ENCODE assay signal across 8 cellular contexts in the genomic region with DNA sequence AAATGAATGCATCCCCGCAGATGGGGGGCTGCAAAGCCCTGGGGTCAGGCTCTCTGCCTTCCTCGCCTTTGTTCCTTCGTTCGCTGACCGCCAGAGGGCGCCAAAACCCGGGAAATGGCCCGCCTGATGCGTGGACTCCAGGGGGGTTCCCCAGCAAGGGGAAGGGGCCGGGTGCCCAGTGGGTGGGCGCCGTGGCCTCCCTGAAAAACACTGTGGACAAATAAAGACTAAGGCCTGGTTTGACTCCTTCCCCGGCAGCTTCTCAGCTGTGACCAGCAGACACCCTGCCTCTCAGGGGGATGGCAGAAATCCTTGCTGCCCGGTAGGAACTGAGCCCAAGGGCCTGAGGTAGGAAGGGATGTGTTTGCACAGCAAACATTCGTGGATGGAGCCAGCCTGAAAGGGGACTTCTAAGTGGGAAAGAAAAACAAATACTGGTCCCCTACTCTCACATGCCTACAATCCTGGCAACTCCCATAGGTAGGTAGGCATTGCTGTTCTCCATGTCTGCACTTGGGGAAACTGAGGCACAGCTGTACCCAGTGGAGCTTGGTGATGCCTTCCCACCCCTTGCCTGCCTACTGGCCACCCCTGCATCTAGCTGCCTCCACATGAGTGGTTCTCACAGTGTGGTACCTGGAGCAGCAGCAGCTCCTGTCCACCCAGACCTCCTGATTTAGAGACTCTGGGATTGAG. TPM values are rescaled to one million over a fixed set of nuclear protein-coding genes. Genes with fewer than 3 reads are reported as not detected.
DNase-seq lines count a peak whose midpoint lies in the region; ATAC-seq and TF ChIP-seq lines count a peak whose summit lies in the region.

No MANE protein-coding gene starts in this region.

- H3K27me3 Mint-ChIP-seq in chondrocyte (ENCODE audit: low read depth), result peaks cover 3% of the 10 kb centered on the region
- peaks cover 13% of the 10 kb centered on the region for H3K27me3 Mint-ChIP-seq in mesothelial cell of epicardium (ENCODE audit: low read depth)

- H3K9me3 Mint-ChIP-seq in chondrocyte (ENCODE audit: low read depth) (no peaks in the 10 kb centered on the region), mesothelial cell of epicardium (no peaks in the 10 kb centered on the region)

- no peak for ATAC-seq in GM21529 (IDR thresholded peaks at IDR 0.05; ENCODE audit: unreplicated experiment)

- H3K4me1 Mint-ChIP-seq in chondrocyte (ENCODE audit: low read depth), result peaks cover 20% of the 10 kb centered on the region
- peaks cover 2% of the 10 kb centered on the region for H3K4me1 Mint-ChIP-seq in mesothelial cell of epicardium

- DNase-seq in EL (peak; percentile 33), LHCN-M2 (ENCODE audit: low read depth) (peak; percentile 18), chondrocyte (ENCODE audit: low spot score) (peak; percentile 75), mesothelial cell of epicardium (ENCODE audit: low spot score in 2 of 2, unreplicated experiment in 2 of 2) (peak; percentile 62 to 89), SW480 (ENCODE audit: low spot score) (no peak)
- DNase-seq in activated CD4-positive, alpha-beta T cell treated with anti-CD3 and anti-CD28 coated beads for 48 hours, result peak; percentile 77
- DNase-seq in stimulated activated CD8-positive, alpha-beta memory T cell treated with anti-CD3 and anti-CD28 coated beads, Interleukin-7, amount 100 ng/mL, for 1 hour (ENCODE audit: low read depth in 2 of 2), result peak; percentile 52 to 63

- H3K36me3 Mint-ChIP-seq in chondrocyte (ENCODE audit: low read depth) (no peaks in the 10 kb centered on the region), mesothelial cell of epicardium (no peaks in the 10 kb centered on the region)

- H3K4me3 Mint-ChIP-seq in chondrocyte (ENCODE audit: unreplicated experiment) (peak overlapping the region; percentile 4), mesothelial cell of epicardium (no peak overlapping the region)

- H3K27ac Mint-ChIP-seq in chondrocyte (ENCODE audit: unreplicated experiment) (no peak overlapping the region), mesothelial cell of epicardium (no peak overlapping the region)

- TF ChIP-seq CTCF in chondrocyte (IDR thresholded peaks at IDR 0.05) (peak; percentile 99), mesothelial cell of epicardium (IDR thresholded peaks at IDR 0.05; ENCODE audit: unreplicated experiment) (peak; percentile 95)

RNA-seq across cellular contexts. Expression of gene DUSP1, which starts 57.7 kb away (rescaled TPM):
- total RNA-seq in LHCN-M2 (2014; rRNA removed) (87.6 and 101 TPM in 2 replicates), chondrocyte (91.5 to 171 TPM (median 150 TPM) in 3 replicates), mesothelial cell of epicardium (116 to 126 TPM (median 120 TPM) in 3 replicates)
- polyA plus RNA-seq in LHCN-M2 (2012), result 74.1 TPM
